Comparison of ENCODE assay signal across 1 cellular context in the genomic region with DNA sequence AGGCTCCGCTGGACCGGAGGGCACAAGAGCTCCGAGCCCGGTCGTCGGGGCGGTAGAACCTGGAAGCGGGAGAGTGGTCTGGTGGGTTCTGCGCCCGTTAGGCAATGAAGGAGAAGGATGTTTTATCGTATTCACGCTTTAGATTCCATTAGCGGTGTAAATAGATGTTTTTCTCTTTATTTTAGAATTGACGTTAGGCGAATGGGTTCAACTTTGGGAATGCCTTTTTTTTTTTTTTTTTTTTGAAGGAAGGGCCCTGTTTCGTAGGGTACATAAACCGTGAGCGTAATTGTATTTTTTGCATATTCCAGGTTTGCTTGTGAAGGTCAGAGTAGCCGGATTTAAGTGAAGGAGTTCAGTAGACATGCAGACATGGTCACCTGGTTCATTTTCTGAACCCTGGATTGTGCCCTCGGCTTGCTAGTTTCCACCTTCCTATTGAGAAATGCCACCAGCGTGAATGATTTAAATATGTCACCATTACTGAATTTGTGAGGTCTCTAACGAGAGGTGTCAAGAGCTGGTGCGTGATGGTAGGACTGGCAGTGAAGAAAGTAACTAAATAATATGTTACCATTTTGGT.
TF ChIP-seq lines count a peak whose summit lies in the region.

No MANE protein-coding gene starts in this region.

TF ChIP-seq in GM23338, 12 proteins besides CTCF, POLR2A, EP300 and RAD21 (continued from another document):
- TF ChIP-seq, protein P1, sequence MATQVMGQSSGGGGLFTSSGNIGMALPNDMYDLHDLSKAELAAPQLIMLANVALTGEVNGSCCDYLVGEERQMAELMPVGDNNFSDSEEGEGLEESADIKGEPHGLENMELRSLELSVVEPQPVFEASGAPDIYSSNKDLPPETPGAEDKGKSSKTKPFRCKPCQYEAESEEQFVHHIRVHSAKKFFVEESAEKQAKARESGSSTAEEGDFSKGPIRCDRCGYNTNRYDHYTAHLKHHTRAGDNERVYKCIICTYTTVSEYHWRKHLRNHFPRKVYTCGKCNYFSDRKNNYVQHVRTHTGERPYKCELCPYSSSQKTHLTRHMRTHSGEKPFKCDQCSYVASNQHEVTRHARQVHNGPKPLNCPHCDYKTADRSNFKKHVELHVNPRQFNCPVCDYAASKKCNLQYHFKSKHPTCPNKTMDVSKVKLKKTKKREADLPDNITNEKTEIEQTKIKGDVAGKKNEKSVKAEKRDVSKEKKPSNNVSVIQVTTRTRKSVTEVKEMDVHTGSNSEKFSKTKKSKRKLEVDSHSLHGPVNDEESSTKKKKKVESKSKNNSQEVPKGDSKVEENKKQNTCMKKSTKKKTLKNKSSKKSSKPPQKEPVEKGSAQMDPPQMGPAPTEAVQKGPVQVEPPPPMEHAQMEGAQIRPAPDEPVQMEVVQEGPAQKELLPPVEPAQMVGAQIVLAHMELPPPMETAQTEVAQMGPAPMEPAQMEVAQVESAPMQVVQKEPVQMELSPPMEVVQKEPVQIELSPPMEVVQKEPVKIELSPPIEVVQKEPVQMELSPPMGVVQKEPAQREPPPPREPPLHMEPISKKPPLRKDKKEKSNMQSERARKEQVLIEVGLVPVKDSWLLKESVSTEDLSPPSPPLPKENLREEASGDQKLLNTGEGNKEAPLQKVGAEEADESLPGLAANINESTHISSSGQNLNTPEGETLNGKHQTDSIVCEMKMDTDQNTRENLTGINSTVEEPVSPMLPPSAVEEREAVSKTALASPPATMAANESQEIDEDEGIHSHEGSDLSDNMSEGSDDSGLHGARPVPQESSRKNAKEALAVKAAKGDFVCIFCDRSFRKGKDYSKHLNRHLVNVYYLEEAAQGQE (IDR thresholded peaks at IDR 0.05; ENCODE audit: unreplicated experiment): no peak
- TF ChIP-seq CREB1 (CRISPR knock-in tag; IDR thresholded peaks at IDR 0.05; ENCODE audit: low read depth) (no peak), STAT1 (IDR thresholded peaks at IDR 0.05; ENCODE audit: unreplicated experiment) (no peak), POLR2AphosphoS5 (IDR thresholded peaks at IDR 0.05; ENCODE audit: low read depth) (no peak), EZH2 (IDR thresholded peaks at IDR 0.05; ENCODE audit: low read depth, unreplicated experiment) (no peak), NANOG (IDR thresholded peaks at IDR 0.05; ENCODE audit: borderline replicate concordance) (no peak), JUNB (IDR thresholded peaks at IDR 0.05; ENCODE audit: unreplicated experiment) (no peak), EZH2phosphoT487 (IDR thresholded peaks at IDR 0.05; ENCODE audit: unreplicated experiment) (no peak), ZNF114 (CRISPR knock-in tag; IDR thresholded peaks at IDR 0.05) (no peak)
- TF ChIP-seq, protein P2, sequence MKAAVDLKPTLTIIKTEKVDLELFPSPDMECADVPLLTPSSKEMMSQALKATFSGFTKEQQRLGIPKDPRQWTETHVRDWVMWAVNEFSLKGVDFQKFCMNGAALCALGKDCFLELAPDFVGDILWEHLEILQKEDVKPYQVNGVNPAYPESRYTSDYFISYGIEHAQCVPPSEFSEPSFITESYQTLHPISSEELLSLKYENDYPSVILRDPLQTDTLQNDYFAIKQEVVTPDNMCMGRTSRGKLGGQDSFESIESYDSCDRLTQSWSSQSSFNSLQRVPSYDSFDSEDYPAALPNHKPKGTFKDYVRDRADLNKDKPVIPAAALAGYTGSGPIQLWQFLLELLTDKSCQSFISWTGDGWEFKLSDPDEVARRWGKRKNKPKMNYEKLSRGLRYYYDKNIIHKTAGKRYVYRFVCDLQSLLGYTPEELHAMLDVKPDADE (IDR thresholded peaks at IDR 0.05): no peak
